Comparison of ENCODE assay signal across 33 cellular contexts in the genomic region with DNA sequence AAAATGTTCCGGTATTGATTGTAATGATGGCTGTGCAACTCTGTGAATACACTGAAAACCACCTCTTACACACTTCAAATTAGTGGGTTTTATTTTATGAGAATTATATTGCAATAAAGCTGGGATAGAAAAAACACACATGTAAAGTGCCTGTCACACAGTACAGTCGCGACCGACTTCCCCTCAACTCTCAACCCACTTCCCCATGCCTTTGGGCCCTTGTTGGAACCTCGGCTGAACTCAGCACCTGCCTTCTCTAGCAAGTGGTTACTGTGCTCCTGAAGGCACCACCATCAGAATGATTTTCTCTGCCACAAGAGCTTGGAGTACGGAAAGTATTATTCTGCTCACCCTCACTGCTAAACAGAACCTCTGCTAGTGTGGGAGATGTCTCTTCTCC. TPM values are rescaled to one million over a fixed set of nuclear protein-coding genes. Genes with fewer than 3 reads are reported as not detected.
"Had no signal": no experiment of that assay in that cellular context is flagged by ENCODE, and none has a peak within 500 bp of the region (broad histone marks: within the 10 kb centered on the region; RNA-seq: fewer than 3 reads in every experiment).

No MANE protein-coding gene starts in this region.

- H3K4me3 Mint-ChIP-seq: dendritic cell treated with granulocyte-macrophage colony-stimulating factor and Interleukin-4, amounts not matched to agents 40 ng/mL and 50 ng/mL, for 4 days; endodermal cell; naive thymus-derived CD8-positive, alpha-beta T cell; nephron progenitor cell; stimulated activated memory B cell treated with anti-CD40 and anti-IgM and Interleukin-4, amounts not matched to agents 10 μg/mL and 1 μg/mL and 100 μg/mL, for 72 hours; type B pancreatic cell had no signal

- H3K4me3 ChIP-seq: gastrocnemius medialis, psoas muscle, skin epidermis, spleen, testis, tibial artery had no signal

- H3K27ac ChIP-seq: epithelial cell of prostate, gastrocnemius medialis, psoas muscle, skin epidermis, testis, tibial artery had no signal

- ATAC-seq: esophagus mucosa; gastrocnemius medialis; left lobe of liver; naive thymus-derived CD8-positive, alpha-beta T cell; psoas muscle; right cardiac atrium; stimulated activated memory B cell treated with anti-CD40 and anti-IgM and Interleukin-4, amounts not matched to agents 10 μg/mL and 1 μg/mL and 100 μg/mL, for 72 hours; stimulated activated naive CD8-positive, alpha-beta T cell treated with anti-CD3 and anti-CD28 coated beads, Interleukin-15, Interleukin-2, amounts not matched to agents 100 U/mL and 50 U/mL, for 24 hours had no signal

- H3K36me3 ChIP-seq: gastrocnemius medialis, spleen, tibial artery had no signal

- H3K9me3 ChIP-seq: gastrocnemius medialis, psoas muscle, spleen, testis, tibial artery had no signal

- H3K4me1 Mint-ChIP-seq: endodermal cell had no signal

- H3K4me1 ChIP-seq: gastrocnemius medialis, psoas muscle, testis, tibial artery had no signal

- H3K27ac Mint-ChIP-seq: dendritic cell treated with granulocyte-macrophage colony-stimulating factor and Interleukin-4, amounts not matched to agents 40 ng/mL and 50 ng/mL, for 4 days; endodermal cell; nephron progenitor cell; type B pancreatic cell had no signal

- DNase-seq: effector CD8-positive, alpha-beta T cell; endodermal cell; foreskin fibroblast; gastrocnemius medialis; head of caudate nucleus; mesendoderm; midbrain; naive thymus-derived CD8-positive, alpha-beta T cell; nephron progenitor cell; nucleus accumbens; posterior cingulate gyrus; psoas muscle; right cardiac atrium; spleen; stimulated activated CD4-positive, alpha-beta T cell treated with anti-CD3 and anti-CD28 coated beads, Interleukin-4, amount 100 ng/mL, for 4 hours; stimulated activated naive CD8-positive, alpha-beta T cell treated with anti-CD3 and anti-CD28 coated beads, Interleukin-15, Interleukin-2, amounts not matched to agents 100 U/mL and 50 U/mL, for 24 hours; substantia nigra; testis; tibial artery had no signal

- H3K27me3 ChIP-seq: gastrocnemius medialis, spleen, testis, tibial artery had no signal

- H3K27me3 Mint-ChIP-seq: stimulated activated memory B cell treated with anti-CD40 and anti-IgM and Interleukin-4, amounts not matched to agents 10 μg/mL and 1 μg/mL and 100 μg/mL, for 72 hours had no signal

- FAIRE-seq: colon, keratinocyte had no signal

- H3K9me3 Mint-ChIP-seq: dendritic cell treated with granulocyte-macrophage colony-stimulating factor and Interleukin-4, amounts not matched to agents 40 ng/mL and 50 ng/mL, for 4 days; endodermal cell; naive thymus-derived CD8-positive, alpha-beta T cell; nephron progenitor cell; stimulated activated memory B cell treated with anti-CD40 and anti-IgM and Interleukin-4, amounts not matched to agents 10 μg/mL and 1 μg/mL and 100 μg/mL, for 72 hours; type B pancreatic cell had no signal

RNA-seq across cellular contexts. Expression of a gene that starts 13.5 kb away (rescaled TPM):
- total RNA-seq: endodermal cell; esophagus mucosa; glomerular endothelial cell; left lobe of liver; mucosa of gallbladder; naive thymus-derived CD8-positive, alpha-beta T cell; osteocyte; psoas muscle; spleen; urinary bladder had no signal
- polyA plus RNA-seq: naive thymus-derived CD8-positive, alpha-beta T cell; psoas muscle had no signal

RNA-seq across cellular contexts. Expression of a gene that starts 37.6 kb away (rescaled TPM):
- total RNA-seq: lung microvascular endothelial cell; naive thymus-derived CD8-positive, alpha-beta T cell; osteocyte had no signal
- polyA plus RNA-seq: naive thymus-derived CD8-positive, alpha-beta T cell had no signal
